9 cellular contexts compared by ENCODE assay signal in the genomic region with DNA sequence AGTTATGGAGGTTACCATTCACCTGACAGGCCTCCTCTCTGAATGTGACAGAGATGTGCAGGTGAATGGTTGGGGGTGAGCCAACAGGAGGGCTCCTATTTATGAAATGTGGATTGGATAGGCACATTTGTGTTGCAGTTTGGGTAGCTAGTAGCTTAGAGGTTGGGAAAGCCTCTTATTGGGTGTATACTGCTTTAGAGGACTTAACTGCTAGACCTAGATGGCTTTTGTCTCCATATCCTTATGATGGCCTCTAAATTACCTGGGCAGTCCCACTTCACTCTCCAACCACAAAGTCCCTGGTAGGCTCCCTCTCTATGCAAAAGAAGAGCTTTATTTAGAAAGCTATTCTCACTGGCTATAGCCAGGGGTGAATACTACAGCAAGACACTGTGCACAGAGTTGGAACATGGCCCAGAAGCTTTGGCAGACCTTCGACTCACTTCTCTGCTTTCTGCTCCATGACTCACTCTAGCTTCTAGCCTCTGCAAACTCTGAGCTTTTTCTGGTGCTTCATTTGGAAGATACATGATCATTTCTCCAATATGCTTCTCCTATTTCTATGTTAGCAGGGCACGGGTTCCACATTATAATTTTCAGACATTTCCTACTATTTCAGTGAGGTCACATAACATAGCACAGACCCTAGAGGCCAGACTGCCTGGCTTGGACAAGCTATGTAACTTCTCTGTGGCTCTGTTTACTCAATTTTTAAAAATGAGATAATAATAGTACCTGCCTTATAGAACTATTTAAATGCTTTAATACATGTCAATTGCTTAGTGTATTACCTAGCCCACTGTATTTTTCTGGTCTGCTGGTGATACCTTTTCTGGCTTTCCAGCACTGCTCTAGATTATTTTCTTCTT. TPM values are rescaled to one million over a fixed set of nuclear protein-coding genes. Genes with fewer than 3 reads are reported as not detected.
DNase-seq lines count a peak whose midpoint lies in the region; ATAC-seq and TF ChIP-seq lines count a peak whose summit lies in the region.
"Had no signal": no experiment of that assay in that cellular context is flagged by ENCODE, and none has a peak within 500 bp of the region (broad histone marks: within the 10 kb centered on the region; RNA-seq: fewer than 3 reads in every experiment).

No MANE protein-coding gene starts in this region.

- H3K9me2 ChIP-seq in Karpas-422 (replicated peaks; ENCODE audit: insufficient read depth, low read length), result no peaks in the 10 kb centered on the region

- H3K4me3 Mint-ChIP-seq in chondrocyte (ENCODE audit: unreplicated experiment), result no peak overlapping the region
- H3K4me3 Mint-ChIP-seq in CD4-positive, alpha-beta T cell, result no peak overlapping the region
- H3K4me3 Mint-ChIP-seq: neural crest cell had no signal

- H3K9me3 ChIP-seq in Karpas-422 (ENCODE audit: low read length), result no peaks in the 10 kb centered on the region
- H3K9me3 ChIP-seq in CD4-positive, alpha-beta T cell (ENCODE audit: control insufficient read depth, low read length), result no peaks in the 10 kb centered on the region

- H3K36me3 Mint-ChIP-seq in chondrocyte (ENCODE audit: low read depth), result no peaks in the 10 kb centered on the region
- H3K36me3 Mint-ChIP-seq in CD4-positive, alpha-beta T cell (ENCODE audit: low read depth), result no peaks in the 10 kb centered on the region

- no peaks in the 10 kb centered on the region for H3K27me3 ChIP-seq in Karpas-422 (ENCODE audit: low read length)
- no peaks in the 10 kb centered on the region for H3K27me3 ChIP-seq in CD4-positive, alpha-beta T cell (ENCODE audit: control insufficient read depth, insufficient read depth, low read length)

- peak overlapping the region; percentile 2 for H3K27ac Mint-ChIP-seq in chondrocyte (ENCODE audit: unreplicated experiment)
- H3K27ac Mint-ChIP-seq in CD4-positive, alpha-beta T cell, result no peak overlapping the region

- DNase-seq in AG04449 (ENCODE audit: low read depth, low spot score) (peak; percentile 61), Kasumi-1 (lab: John Stamatoyannopoulos, UW) (peak; percentile 39 to 50), chondrocyte (ENCODE audit: low spot score) (no peak), lung microvascular endothelial cell (ENCODE audit: low read depth in 2 of 2) (peak; percentile 46 to 61), Karpas-422 (no peak), SW 1271 (lab: John Stamatoyannopoulos, UW) (no peak)
- DNase-seq in CD4-positive, alpha-beta T cell, result no peak

- ATAC-seq in GM21717 (IDR thresholded peaks at IDR 0.05; ENCODE audit: unreplicated experiment), result no peak
- no peak for ATAC-seq in CD4-positive, alpha-beta T cell (ENCODE audit: poor library complexity)

- peaks cover 8% of the 10 kb centered on the region for H3K4me1 Mint-ChIP-seq in chondrocyte (ENCODE audit: low read depth)
- H3K4me1 Mint-ChIP-seq in CD4-positive, alpha-beta T cell (ENCODE audit: low read depth), result no peaks in the 10 kb centered on the region

- H3K79me2 ChIP-seq in Karpas-422 (ENCODE audit: low read length), result no peaks in the 10 kb centered on the region

- H3K27ac ChIP-seq in Karpas-422 (ENCODE audit: low read length), result no peak overlapping the region
- H3K27ac ChIP-seq in CD4-positive, alpha-beta T cell (ENCODE audit: low read depth, low read length), result no peak overlapping the region

- no peak overlapping the region for H3K4me3 ChIP-seq in AG04449 (ENCODE audit: low read depth, low read length)
- H3K4me3 ChIP-seq in Karpas-422 (ENCODE audit: low read length), result no peak overlapping the region

- no peak overlapping the region for H3K9ac ChIP-seq in Karpas-422 (ENCODE audit: low read length)

- POLR2A ChIA-PET in AG04449 (lab: Yijun Ruan, JAX), result no interaction called here
- POLR2A ChIA-PET in CD4-positive, alpha-beta T cell (lab: Charles Lee), result no interaction called here

- no peak for TF ChIP-seq CTCF in AG04449 (IDR thresholded peaks at IDR 0.05; ENCODE audit: insufficient read depth, low read length, missing control alignments)
- TF ChIP-seq CTCF in chondrocyte (IDR thresholded peaks at IDR 0.05), result no peak
- TF ChIP-seq CTCF in CD4-positive, alpha-beta T cell (IDR thresholded peaks at IDR 0.05), result no peak

- no peak overlapping the region for H2AFZ ChIP-seq in Karpas-422 (ENCODE audit: low read length)

- no peak overlapping the region for H3K4me2 ChIP-seq in Karpas-422 (ENCODE audit: low read depth, low read length, poor library complexity, severe bottlenecking)

- peaks cover 12% of the 10 kb centered on the region for H3K9me3 Mint-ChIP-seq in chondrocyte (ENCODE audit: low read depth)
- no peaks in the 10 kb centered on the region for H3K9me3 Mint-ChIP-seq in CD4-positive, alpha-beta T cell

- H4K20me1 ChIP-seq in Karpas-422 (ENCODE audit: insufficient read depth, low read depth, low read length), result no peaks in the 10 kb centered on the region

- CTCF ChIA-PET in AG04449 (lab: Yijun Ruan, JAX), result no interaction called here
- CTCF ChIA-PET in CD4-positive, alpha-beta T cell (lab: Charles Lee), result no interaction called here

- no peaks in the 10 kb centered on the region for H3K27me3 Mint-ChIP-seq in chondrocyte (ENCODE audit: low read depth)
- no peaks in the 10 kb centered on the region for H3K27me3 Mint-ChIP-seq in CD4-positive, alpha-beta T cell

- H3K4me1 ChIP-seq in Karpas-422 (ENCODE audit: low read length), result no peaks in the 10 kb centered on the region

- no peaks in the 10 kb centered on the region for H3K36me3 ChIP-seq in Karpas-422 (ENCODE audit: insufficient read depth, low read length)

- intact Hi-C loops in CD4-positive, alpha-beta T cell (cut with DNase I, micrococcal nuclease), result no loop called here

RNA-seq across cellular contexts. Expression of a gene that starts 6.0 kb away (rescaled TPM):
- total RNA-seq in chondrocyte (not detected in 3 replicates), lung microvascular endothelial cell (not detected in 2 replicates)
- not detected in 2 replicates for total RNA-seq in Karpas-422 (2014; rRNA removed; shearing (Covaris generic); ENCODE audit: low replicate concordance)
- total RNA-seq in CD4-positive, alpha-beta T cell, result not detected
- total RNA-seq: neural crest cell had no signal

RNA-seq across cellular contexts. Expression of a gene that starts 28.6 kb away (rescaled TPM):
- 28.5 to 39.3 TPM (median 29.4 TPM) in 3 replicates for total RNA-seq in chondrocyte
- total RNA-seq in lung microvascular endothelial cell, result 18.5 and 22.6 TPM in 2 replicates
- 25.3 and 48.1 TPM in 2 replicates for total RNA-seq in Karpas-422 (2014; rRNA removed; shearing (Covaris generic); ENCODE audit: low replicate concordance)
- total RNA-seq in CD4-positive, alpha-beta T cell, result 10 to 100 TPM; 28.3 to 31.1 TPM

RNA-seq across cellular contexts. Expression of a gene that starts 38.2 kb away (rescaled TPM):
- total RNA-seq in chondrocyte (not detected in 3 replicates), lung microvascular endothelial cell (not detected in 2 replicates)
- not detected in 2 replicates for total RNA-seq in Karpas-422 (2014; rRNA removed; shearing (Covaris generic); ENCODE audit: low replicate concordance)
- total RNA-seq in CD4-positive, alpha-beta T cell, result not detected
- total RNA-seq: neural crest cell had no signal

Comparison
In these comparisons a context has a peak if more than half of its experiments do, and no peak if none do; other contexts are left out.
1. DNase-seq: peak in AG04449 (single experiment), Kasumi-1 (2 of 2) and lung microvascular endothelial cell (2 of 2); none in chondrocyte (single experiment), Karpas-422 (single experiment), SW 1271 (0 of 2) and CD4-positive, alpha-beta T cell (0 of 10).